In the genomic region with DNA sequence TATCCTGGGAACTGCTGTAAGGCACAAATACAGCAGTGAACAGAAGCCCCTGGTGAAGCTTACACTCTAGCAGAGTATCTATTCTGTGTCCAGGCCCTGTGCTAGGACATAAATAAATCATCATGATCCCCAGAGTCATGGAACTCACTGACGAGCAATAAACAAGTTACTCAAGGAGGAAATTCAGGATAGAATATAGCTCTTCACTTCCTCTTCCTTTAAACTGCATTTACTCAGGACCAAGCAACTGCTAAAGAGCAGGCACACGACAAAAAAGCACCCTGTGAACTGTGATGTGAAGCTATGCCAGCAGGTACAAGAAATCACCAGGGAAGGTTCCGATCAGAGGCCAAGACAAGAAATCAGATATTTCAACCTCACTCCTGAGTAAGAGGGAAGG, we compare ENCODE assay signal across 18 cellular contexts. TPM values are rescaled to one million over a fixed set of nuclear protein-coding genes. Genes with fewer than 3 reads are reported as not detected.
DNase-seq lines count a peak whose midpoint lies in the region; ATAC-seq and TF ChIP-seq lines count a peak whose summit lies in the region.
"Had no signal": no experiment of that assay in that cellular context is flagged by ENCODE, and none has a peak within 500 bp of the region (broad histone marks: within the 10 kb centered on the region; RNA-seq: fewer than 3 reads in every experiment).

No MANE protein-coding gene starts in this region.

- DNase-seq in NOMO-1 treated with DMSO at 0.1 percent for 48 hours (lab: John Stamatoyannopoulos, UW; ENCODE audit: unreplicated experiment) (peak; percentile 51), NOMO-1 treated with dmso at 0.1 percent for 144 hours (lab: John Stamatoyannopoulos, UW; ENCODE audit: unreplicated experiment) (no peak), WTC11 (ENCODE audit: low spot score) (no peak), mesenchymal stem cell (no peak), transverse colon (no peak), glomerular visceral epithelial cell (ENCODE audit: extremely low spot score) (no peak), NCI-H1694 (lab: John Stamatoyannopoulos, UW) (no peak)
- DNase-seq: 8988T; AML-193; CD4-positive, CD25-positive, alpha-beta regulatory T cell; DMS53; HCEC 1CT; HFFc6 had no signal

- no peak overlapping the region for H2BK120ac ChIP-seq in mesenchymal stem cell (ENCODE audit: low read depth, low read length)

- no peak overlapping the region for H3K4me3 ChIP-seq in mesenchymal stem cell (ENCODE audit: insufficient read depth in 1 of 2, low read depth in 1 of 2, low read length in 2 of 2)
- no peak overlapping the region for H3K4me3 ChIP-seq in transverse colon
- H3K4me3 ChIP-seq: BLaER1 had no signal

- no peak overlapping the region for H3K4me3 Mint-ChIP-seq in WTC11
- H3K4me3 Mint-ChIP-seq: CD4-positive, CD25-positive, alpha-beta regulatory T cell; HFFc6 had no signal

- peak overlapping the region; percentile 27 for H4K91ac ChIP-seq in mesenchymal stem cell (ENCODE audit: low read length)

- H3K9me3 Mint-ChIP-seq in WTC11, result no peaks in the 10 kb centered on the region
- H3K9me3 Mint-ChIP-seq: CD4-positive, CD25-positive, alpha-beta regulatory T cell; HFFc6 had no signal

- TF ChIP-seq POLR2A in transverse colon (IDR thresholded peaks at IDR 0.05), result no peak

- H3K36me3 Mint-ChIP-seq in WTC11, result 0 out of 2 replicates have a peak, but pooled peaks cover 3% of the 10 kb centered on the region
- H3K36me3 Mint-ChIP-seq: CD4-positive, CD25-positive, alpha-beta regulatory T cell had no signal

- 24% methylated on average over 2 of the region's 3 CpGs for WGBS in mesenchymal stem cell
- WGBS in transverse colon (ENCODE audit: low coverage in 1 of 2), 2 donors, result 44 to 50% methylated on average over 3 of the region's 3 CpGs

- H2AFZ ChIP-seq in mesenchymal stem cell (ENCODE audit: low read depth, low read length), result peak overlapping the region; percentile 18

- H3K79me1 ChIP-seq in mesenchymal stem cell (replicated peaks; ENCODE audit: low read length, poor library complexity, severe bottlenecking), result peaks cover 1% of the 10 kb centered on the region

- H3K4ac ChIP-seq in mesenchymal stem cell (ENCODE audit: low read depth in 1 of 2, low read length in 2 of 2), result peak overlapping the region in 1 of 2 experiments; percentile 84

- peak overlapping the region; percentile 21 for H3K27ac Mint-ChIP-seq in WTC11
- H3K27ac Mint-ChIP-seq: CD4-positive, CD25-positive, alpha-beta regulatory T cell; HFFc6 had no signal

- no peak for TF ChIP-seq EP300 in transverse colon (IDR thresholded peaks at IDR 0.05; ENCODE audit: low read depth)

- ATAC-seq in WTC11 (no peak), HG03280 (IDR thresholded peaks at IDR 0.05; ENCODE audit: unreplicated experiment) (no peak)
- ATAC-seq: HepG2 had no signal

- CTCF ChIA-PET in WTC11 (lab: Charles Lee), result interaction anchor here (0.8 to 2.4 kb wide), 5 partner anchors 10 to 298 kb away, joined by 4 to 15 read pairs (median 4); partner anchors contain the start of gene WDR38

- H2AK5ac ChIP-seq in mesenchymal stem cell (ENCODE audit: low read length, severe bottlenecking), result peak overlapping the region; percentile 94

- H3K4me1 ChIP-seq in mesenchymal stem cell (ENCODE audit: control insufficient read depth, insufficient read depth, low read depth, low read length) (peaks cover 8% of the 10 kb centered on the region), transverse colon (peaks cover 5 to 25% (median 7%) of the 10 kb centered on the region in 4 donors)

- no peak overlapping the region for H3K14ac ChIP-seq in mesenchymal stem cell (ENCODE audit: low read length in 2 of 2)

- H3K36me3 ChIP-seq in mesenchymal stem cell (ENCODE audit: control insufficient read depth in 1 of 2, insufficient read depth in 2 of 2, low read depth in 1 of 2, low read length in 2 of 2) (no peaks in the 10 kb centered on the region), transverse colon (no peaks in the 10 kb centered on the region)
- H3K36me3 ChIP-seq: BLaER1 had no signal

- H3K27me3 Mint-ChIP-seq in WTC11 (ENCODE audit: low read depth), result no peaks in the 10 kb centered on the region

- POLR2A ChIA-PET in WTC11 (lab: Charles Lee), result interaction anchor here (0.6 kb wide), 1 partner anchor 9 kb away, joined by 3 read pairs; no protein-coding TSS in a partner anchor

- peaks cover 14% of the 10 kb centered on the region for H3K4me1 Mint-ChIP-seq in WTC11
- H3K4me1 Mint-ChIP-seq: CD4-positive, CD25-positive, alpha-beta regulatory T cell had no signal

- H3K23ac ChIP-seq in mesenchymal stem cell (ENCODE audit: low read length in 2 of 2), result no peak overlapping the region

- in situ Hi-C loops in transverse colon (cut with MboI; ENCODE audit: low pct_ligation_motif_present in 1 of 4, low pct_unique_long_range_greater_than_20kb in 1 of 4, low sequenced_read_pairs in 3 of 4), result no loop called here

- H2BK12ac ChIP-seq in mesenchymal stem cell (ENCODE audit: low read length in 2 of 2), result no peak overlapping the region

- H3K9me3 ChIP-seq in mesenchymal stem cell (ENCODE audit: control insufficient read depth, low read length) (no peaks in the 10 kb centered on the region), transverse colon (no peaks in the 10 kb centered on the region)
- H3K9me3 ChIP-seq: BLaER1 had no signal

- H2BK5ac ChIP-seq in mesenchymal stem cell (ENCODE audit: low read depth, low read length, poor library complexity, severe bottlenecking), result no peak overlapping the region

- TF ChIP-seq CTCF in WTC11 (IDR thresholded peaks at IDR 0.05) (no peak), transverse colon (IDR thresholded peaks at IDR 0.05) (no peak)

- H2BK15ac ChIP-seq in mesenchymal stem cell (ENCODE audit: low read depth, poor library complexity, severe bottlenecking), result no peak overlapping the region

- H3K27ac ChIP-seq in mesenchymal stem cell (ENCODE audit: low read length, poor library complexity, severe bottlenecking) (no peak overlapping the region), transverse colon (peak overlapping the region; percentile 38 to 62 (median 58))
- H3K27ac ChIP-seq: BLaER1 had no signal

- H3K9ac ChIP-seq in mesenchymal stem cell (ENCODE audit: low read length), result no peak overlapping the region
- H3K9ac ChIP-seq: BLaER1 had no signal

- intact Hi-C loops in transverse colon (cut with DNase I; ENCODE audit: low total_unique reads), result loop anchor here (5.0 kb wide), 1 partner anchor 157 kb away; no protein-coding TSS in a partner anchor

- no peak overlapping the region for H4K8ac ChIP-seq in mesenchymal stem cell (ENCODE audit: low read length)

- H3K18ac ChIP-seq in mesenchymal stem cell (ENCODE audit: low read depth in 1 of 2, low read length in 2 of 2), result no peak overlapping the region

- H3K27me3 ChIP-seq in mesenchymal stem cell (ENCODE audit: control insufficient read depth in 1 of 2, insufficient read depth in 1 of 2, low read length in 2 of 2) (no peaks in the 10 kb centered on the region), transverse colon (no peaks in the 10 kb centered on the region)
- H3K27me3 ChIP-seq: BLaER1 had no signal

- H3K4me2 ChIP-seq in mesenchymal stem cell (ENCODE audit: low read length, poor library complexity, severe bottlenecking), result no peak overlapping the region
- H3K4me2 ChIP-seq: BLaER1 had no signal

TF ChIP-seq in WTC11, 78 proteins besides CTCF, POLR2A, EP300 and RAD21 (continues in another document):
- TF ChIP-seq ATF3 (CRISPR knock-in tag; conservative IDR thresholded peaks at IDR 0.05) (no peak), ZNF416 (CRISPR knock-in tag; IDR thresholded peaks at IDR 0.05) (no peak), ZNF317 (CRISPR knock-in tag; IDR thresholded peaks at IDR 0.05; ENCODE audit: borderline replicate concordance, low read depth) (no peak), SOX15 (CRISPR knock-in tag; IDR thresholded peaks at IDR 0.05) (no peak), RORB (CRISPR knock-in tag; IDR thresholded peaks at IDR 0.05) (no peak), FOXJ3 (CRISPR knock-in tag; IDR thresholded peaks at IDR 0.05; ENCODE audit: borderline replicate concordance) (no peak), ZNF263 (CRISPR knock-in tag; IDR thresholded peaks at IDR 0.05; ENCODE audit: low read depth) (no peak), PRRX2 (CRISPR knock-in tag; IDR thresholded peaks at IDR 0.05) (no peak), ZNF671 (CRISPR knock-in tag; IDR thresholded peaks at IDR 0.05) (no peak), IRF2 (CRISPR knock-in tag; IDR thresholded peaks at IDR 0.05; ENCODE audit: borderline replicate concordance, low read depth) (no peak)
- TF ChIP-seq, protein P1, sequence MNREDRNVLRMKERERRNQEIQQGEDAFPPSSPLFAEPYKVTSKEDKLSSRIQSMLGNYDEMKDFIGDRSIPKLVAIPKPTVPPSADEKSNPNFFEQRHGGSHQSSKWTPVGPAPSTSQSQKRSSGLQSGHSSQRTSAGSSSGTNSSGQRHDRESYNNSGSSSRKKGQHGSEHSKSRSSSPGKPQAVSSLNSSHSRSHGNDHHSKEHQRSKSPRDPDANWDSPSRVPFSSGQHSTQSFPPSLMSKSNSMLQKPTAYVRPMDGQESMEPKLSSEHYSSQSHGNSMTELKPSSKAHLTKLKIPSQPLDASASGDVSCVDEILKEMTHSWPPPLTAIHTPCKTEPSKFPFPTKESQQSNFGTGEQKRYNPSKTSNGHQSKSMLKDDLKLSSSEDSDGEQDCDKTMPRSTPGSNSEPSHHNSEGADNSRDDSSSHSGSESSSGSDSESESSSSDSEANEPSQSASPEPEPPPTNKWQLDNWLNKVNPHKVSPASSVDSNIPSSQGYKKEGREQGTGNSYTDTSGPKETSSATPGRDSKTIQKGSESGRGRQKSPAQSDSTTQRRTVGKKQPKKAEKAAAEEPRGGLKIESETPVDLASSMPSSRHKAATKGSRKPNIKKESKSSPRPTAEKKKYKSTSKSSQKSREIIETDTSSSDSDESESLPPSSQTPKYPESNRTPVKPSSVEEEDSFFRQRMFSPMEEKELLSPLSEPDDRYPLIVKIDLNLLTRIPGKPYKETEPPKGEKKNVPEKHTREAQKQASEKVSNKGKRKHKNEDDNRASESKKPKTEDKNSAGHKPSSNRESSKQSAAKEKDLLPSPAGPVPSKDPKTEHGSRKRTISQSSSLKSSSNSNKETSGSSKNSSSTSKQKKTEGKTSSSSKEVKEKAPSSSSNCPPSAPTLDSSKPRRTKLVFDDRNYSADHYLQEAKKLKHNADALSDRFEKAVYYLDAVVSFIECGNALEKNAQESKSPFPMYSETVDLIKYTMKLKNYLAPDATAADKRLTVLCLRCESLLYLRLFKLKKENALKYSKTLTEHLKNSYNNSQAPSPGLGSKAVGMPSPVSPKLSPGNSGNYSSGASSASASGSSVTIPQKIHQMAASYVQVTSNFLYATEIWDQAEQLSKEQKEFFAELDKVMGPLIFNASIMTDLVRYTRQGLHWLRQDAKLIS (CRISPR knock-in tag; IDR thresholded peaks at IDR 0.05; ENCODE audit: borderline replicate concordance), result no peak

RNA-seq across cellular contexts. Expression of gene NR5A1, which starts 47.8 kb away (rescaled TPM):
- total RNA-seq in WTC11 (2021) (0.39 to 0.77 TPM (median 0.60 TPM) in 3 replicates), transverse colon (not detected)
- polyA plus RNA-seq in mesenchymal stem cell (2013, experiment 1 of 2), result not detected
- polyA plus RNA-seq in mesenchymal stem cell (2013, experiment 2 of 2), result not detected
- total RNA-seq: CD4-positive, CD25-positive, alpha-beta regulatory T cell; H4; HFFc6; HT1080 had no signal
- polyA plus RNA-seq: CD4-positive, CD25-positive, alpha-beta regulatory T cell had no signal
